18 cellular contexts compared by ENCODE assay signal in genomic region chr10:124552877-124553276, GRCh38.
A peak's percentile ranks its signal among the peaks of the same experiment; 100 is the strongest.
DNase-seq lines count a peak whose midpoint lies in the region; ATAC-seq and TF ChIP-seq lines count a peak whose summit lies in the region.
"Had no signal": no experiment of that assay in that cellular context is flagged by ENCODE, and none has a peak within 500 bp of the region (broad histone marks: within the 10 kb centered on the region; RNA-seq: fewer than 3 reads in every experiment).

No MANE protein-coding gene starts in this region.

- no peak overlapping the region for H3K9ac ChIP-seq in neural progenitor cell

- H3K27ac Mint-ChIP-seq in neural progenitor cell: no peak overlapping the region
- H3K27ac Mint-ChIP-seq: H9 had no signal

- no peaks in the 10 kb centered on the region for H3K79me2 ChIP-seq in neural progenitor cell (ENCODE audit: low read depth)

- no peaks in the 10 kb centered on the region for H3K27me3 ChIP-seq in neural progenitor cell
- H3K27me3 ChIP-seq: BE2C had no signal

- TF ChIP-seq CTCF in neural progenitor cell (IDR thresholded peaks at IDR 0.05): no peak

- H3F3A ChIP-seq in neural progenitor cell (ENCODE audit: low read depth): peaks cover 19% of the 10 kb centered on the region

- H3K4me1 Mint-ChIP-seq in neural progenitor cell: peaks cover 11% of the 10 kb centered on the region
- H3K4me1 Mint-ChIP-seq: CD8-positive, alpha-beta memory T cell had no signal

- H3K4me1 ChIP-seq in neural progenitor cell: peaks cover 23% of the 10 kb centered on the region
- H3K4me1 ChIP-seq: BE2C had no signal

- no peaks in the 10 kb centered on the region for H3K27me3 Mint-ChIP-seq in neural progenitor cell (ENCODE audit: insufficient read depth, low read depth)
- H3K27me3 Mint-ChIP-seq: CD4-positive, CD25-positive, alpha-beta regulatory T cell; CD8-positive, alpha-beta memory T cell had no signal

- no peak overlapping the region for H3K4me3 Mint-ChIP-seq in neural progenitor cell
- H3K4me3 Mint-ChIP-seq: CD4-positive, CD25-positive, alpha-beta regulatory T cell; CD8-positive, alpha-beta memory T cell; H9 had no signal

- no peak for ATAC-seq in activated CD4-positive, CD25-positive, alpha-beta regulatory T cell treated with anti-CD3 and anti-CD28 coated beads, Interleukin-2, amount 50 U/mL, for 24 hours
- ATAC-seq: GM12878 had no signal

- peak overlapping the region; percentile 56 for H3K4me2 ChIP-seq in neural progenitor cell

- H3K36me3 ChIP-seq in neural progenitor cell: no peaks in the 10 kb centered on the region
- H3K36me3 ChIP-seq: BE2C had no signal

- H4K20me1 ChIP-seq in neural progenitor cell (ENCODE audit: low read depth): no peaks in the 10 kb centered on the region

- DNase-seq in NCI-H82 (lab: John Stamatoyannopoulos, UW) (peak; percentile 23), NCI-H82 treated with DMSO at 0.1 percent for 48 hours (lab: John Stamatoyannopoulos, UW; ENCODE audit: unreplicated experiment) (no peak), NCI-H69 (lab: John Stamatoyannopoulos, UW) (peak; percentile 64), neural progenitor cell (ENCODE audit: low spot score) (peak; percentile 58), HUDEP-2 (lab: John Stamatoyannopoulos, UW; ENCODE audit: unreplicated experiment in 76 of 76) (no peak)
- DNase-seq in activated CD4-positive, CD25-positive, alpha-beta regulatory T cell (lab: John Stamatoyannopoulos, UW): no peak
- DNase-seq: BE2C; C1 segment of cervical spinal cord; CD4-positive, CD25-positive, alpha-beta regulatory T cell; CD8-positive, alpha-beta memory T cell; COR-L47; DMS 273 treated with DMSO at 0.1 percent for 48 hours; DMS53; DND-41; EL; H9 had no signal

- no peaks in the 10 kb centered on the region for H3K36me3 Mint-ChIP-seq in neural progenitor cell
- H3K36me3 Mint-ChIP-seq: CD4-positive, CD25-positive, alpha-beta regulatory T cell had no signal

- no peak overlapping the region for H3K4me3 ChIP-seq in neural progenitor cell
- H3K4me3 ChIP-seq: GM12878 had no signal

- H3K9me3 Mint-ChIP-seq in neural progenitor cell: no peaks in the 10 kb centered on the region
- H3K9me3 Mint-ChIP-seq: CD4-positive, CD25-positive, alpha-beta regulatory T cell; CD8-positive, alpha-beta memory T cell; H9 had no signal

- H3K27ac ChIP-seq in neural progenitor cell: no peak overlapping the region

- H2AFZ ChIP-seq in neural progenitor cell (replicated peaks): no peak overlapping the region

- H3K9me3 ChIP-seq in neural progenitor cell (ENCODE audit: low read depth): no peaks in the 10 kb centered on the region
- H3K9me3 ChIP-seq: BE2C had no signal

Comparison
In these comparisons a context has a peak if more than half of its experiments do, and no peak if none do; other contexts are left out.
1. DNase-seq: peak in NCI-H82 (single experiment), NCI-H69 (single experiment) and neural progenitor cell (single experiment); none in NCI-H82 treated with DMSO at 0.1 percent for 48 hours (single experiment), HUDEP-2 (0 of 76) and activated CD4-positive, CD25-positive, alpha-beta regulatory T cell (0 of 4).